In the genomic region with DNA sequence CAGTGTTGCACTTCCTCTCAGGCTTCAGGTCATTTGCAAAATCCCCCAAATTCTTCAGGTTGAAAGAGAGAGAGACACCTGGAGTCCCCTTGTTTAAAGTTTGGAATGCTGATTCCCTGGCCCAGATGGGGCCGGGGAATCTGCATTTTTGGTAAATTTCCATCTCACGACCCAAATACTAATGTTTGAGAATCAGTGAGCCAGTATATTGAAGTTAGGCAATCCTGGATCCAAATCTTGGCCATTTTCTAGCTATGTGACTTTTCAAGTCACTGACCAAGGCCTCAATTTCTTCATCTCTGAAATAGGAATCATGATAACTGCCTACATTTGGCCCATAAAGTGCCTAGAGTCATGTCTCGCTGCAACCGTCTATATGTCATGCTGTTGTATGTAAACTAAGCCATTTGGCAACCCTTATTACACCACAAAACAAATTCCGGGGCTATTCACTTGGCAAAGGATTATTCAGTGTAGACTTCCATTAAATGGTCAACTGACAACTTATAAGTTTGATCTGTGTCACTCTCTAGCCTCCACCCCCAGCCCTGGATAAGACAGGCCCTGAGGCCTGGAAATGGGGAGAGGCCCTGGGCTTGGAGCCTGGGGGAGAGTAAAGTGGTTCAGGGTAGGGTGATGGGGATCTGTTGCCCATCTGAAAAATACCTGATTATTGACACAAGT, we compare ENCODE assay signal across 8 cellular contexts. TPM values are rescaled to one million over a fixed set of nuclear protein-coding genes. Genes with fewer than 3 reads are reported as not detected.
DNase-seq lines count a peak whose midpoint lies in the region; ATAC-seq and TF ChIP-seq lines count a peak whose summit lies in the region.

No MANE protein-coding gene starts in this region.

- H2AFZ ChIP-seq in osteoblast (ENCODE audit: low read length): peak overlapping the region; percentile 80

- DNase-seq in D341Med (ENCODE audit: low spot score) (peak; percentile 15), RPMI7951 (ENCODE audit: low read depth) (peak; percentile 37), epithelial cell of esophagus (ENCODE audit: low read depth) (no peak), osteoblast (ENCODE audit: insufficient read length, low spot score, missing footprints) (peak; percentile 73)
- DNase-seq in stimulated activated CD4-positive, alpha-beta T cell treated with anti-CD3 and anti-CD28 coated beads, Interleukin-4, amount 100 ng/mL, for 4 hours: no peak

- H4K20me1 ChIP-seq in osteoblast (ENCODE audit: insufficient read depth, low read length): peaks cover 10% of the 10 kb centered on the region

- H3K9me3 ChIP-seq in osteoblast (ENCODE audit: low read depth, low read length): no peaks in the 10 kb centered on the region

- no peaks in the 10 kb centered on the region for H3K36me3 ChIP-seq in osteoblast (ENCODE audit: insufficient read depth, low read length)

- peak overlapping the region; percentile 99 for H3K4me2 ChIP-seq in osteoblast (ENCODE audit: insufficient read depth, low read length)

- ATAC-seq in GM19463 (IDR thresholded peaks at IDR 0.05; ENCODE audit: unreplicated experiment): no peak
- no peak for ATAC-seq in HG02571 (IDR thresholded peaks at IDR 0.05; ENCODE audit: unreplicated experiment)
- ATAC-seq in HG03565 (IDR thresholded peaks at IDR 0.05; ENCODE audit: unreplicated experiment): no peak

- peaks cover 27% of the 10 kb centered on the region for H3K4me1 ChIP-seq in osteoblast (ENCODE audit: insufficient read depth, low read length)

- H3K27ac ChIP-seq in osteoblast (ENCODE audit: low read depth, low read length): peak overlapping the region; percentile 100

- H3K79me2 ChIP-seq in osteoblast (ENCODE audit: insufficient read depth, low read length): peaks cover 18% of the 10 kb centered on the region

- TF ChIP-seq CTCF in epithelial cell of esophagus (IDR thresholded peaks at IDR 0.05; ENCODE audit: insufficient read depth, low read depth, low read length, missing control alignments): no peak
- TF ChIP-seq CTCF in osteoblast (IDR thresholded peaks at IDR 0.05; ENCODE audit: extremely low read depth, low read depth, low read length): no peak

- H3K4me3 ChIP-seq in epithelial cell of esophagus (ENCODE audit: low read length) (peak overlapping the region; percentile 99), osteoblast (ENCODE audit: insufficient read depth, low read length) (peak overlapping the region; percentile 87)

- no peaks in the 10 kb centered on the region for H3K27me3 ChIP-seq in osteoblast (ENCODE audit: insufficient read depth, low read length)

RNA-seq across cellular contexts. Expression of a gene that starts 3.7 kb away (rescaled TPM):
- 85.8 and 126 TPM in 2 replicates for total RNA-seq in RPMI7951 (2014; rRNA removed; shearing (Covaris generic))
- total RNA-seq in osteoblast: 46.7 and 47.1 TPM in 2 replicates

Comparison
In these comparisons a context has a peak if more than half of its experiments do, and no peak if none do; other contexts are left out.
1. DNase-seq: peak in D341Med (single experiment), RPMI7951 (single experiment) and osteoblast (single experiment); none in epithelial cell of esophagus (single experiment) and stimulated activated CD4-positive, alpha-beta T cell treated with anti-CD3 and anti-CD28 coated beads, Interleukin-4, amount 100 ng/mL, for 4 hours (0 of 2).